ENCODE assay signal across 20 cellular contexts in genomic region chr4:69936566-69936965, GRCh38. TPM values are rescaled to one million over a fixed set of nuclear protein-coding genes. Genes with fewer than 3 reads are reported as not detected.
"Had no signal": no experiment of that assay in that cellular context is flagged by ENCODE, and none has a peak within 500 bp of the region (broad histone marks: within the 10 kb centered on the region; RNA-seq: fewer than 3 reads in every experiment).

No MANE protein-coding gene starts in this region.

- H3K4me1 ChIP-seq: ascending aorta, left ventricle myocardium inferior, prostate gland, testis had no signal

- H3K4me3 ChIP-seq: ascending aorta, coronary artery, left ventricle myocardium inferior, prostate gland, testis had no signal

- DNase-seq: activated CD4-positive, alpha-beta T cell treated with anti-CD3 and anti-CD28 coated beads, Interleukin-2, amount 10 ng/mL, durations not matched to agents 24 days and 14 days; activated CD8-positive, alpha-beta T cell treated with anti-CD3 and anti-CD28 coated beads for 36 hours; activated naive CD4-positive, alpha-beta T cell treated with anti-CD3 and anti-CD28 coated beads for 36 hours; activated T-cell treated with anti-CD3 and anti-CD28 coated beads, Interleukin-2, amount 50 U/mL, for 4 hours; central memory CD4-positive, alpha-beta T cell; left ventricle myocardium inferior; mammary epithelial cell; right cardiac atrium; stimulated activated CD4-positive, alpha-beta T cell treated with anti-CD3 and anti-CD28 coated beads, Interleukin-4, amount 100 ng/mL, for 24 hours; testis had no signal

- H3K27me3 ChIP-seq: ascending aorta, testis had no signal

- H3K36me3 ChIP-seq: ascending aorta, left ventricle myocardium inferior, prostate gland had no signal

- FAIRE-seq: endometrium had no signal

- H3K9me3 ChIP-seq: ascending aorta, left ventricle myocardium inferior, prostate gland, testis had no signal

- H3K27ac ChIP-seq: ascending aorta, coronary artery, left ventricle myocardium inferior, prostate gland, testis had no signal

RNA-seq across cellular contexts. Expression of gene CSN1S1, which starts 5.7 kb away (rescaled TPM):
- total RNA-seq: activated CD4-positive, alpha-beta T cell treated with anti-CD3 and anti-CD28 coated beads, Interleukin-2, amount 10 ng/mL, durations not matched to agents 24 days and 14 days; activated CD8-positive, alpha-beta T cell treated with anti-CD3 and anti-CD28 coated beads for 36 hours; activated naive CD4-positive, alpha-beta T cell treated with anti-CD3 and anti-CD28 coated beads for 36 hours; activated T-cell treated with anti-CD3 and anti-CD28 coated beads, Interleukin-2, amount 50 U/mL, for 4 hours; ascending aorta; esophagus mucosa; kidney epithelial cell; left ventricle myocardium inferior; mammary epithelial cell; mononuclear cell; neural crest cell; osteoblast; right cardiac atrium had no signal
- polyA plus RNA-seq: mammary epithelial cell, right cardiac atrium had no signal

RNA-seq across cellular contexts. Expression of gene CSN2, which starts 29.0 kb away (rescaled TPM):
- total RNA-seq: activated CD4-positive, alpha-beta T cell treated with anti-CD3 and anti-CD28 coated beads, Interleukin-2, amount 10 ng/mL, durations not matched to agents 24 days and 14 days; activated CD8-positive, alpha-beta T cell treated with anti-CD3 and anti-CD28 coated beads for 36 hours; activated naive CD4-positive, alpha-beta T cell treated with anti-CD3 and anti-CD28 coated beads for 36 hours; activated T-cell treated with anti-CD3 and anti-CD28 coated beads, Interleukin-2, amount 50 U/mL, for 4 hours; ascending aorta; esophagus mucosa; frontal cortex; kidney epithelial cell; left ventricle myocardium inferior; mammary epithelial cell; mononuclear cell; neural crest cell; osteoblast; prostate gland; right cardiac atrium; testis had no signal
- polyA plus RNA-seq: mammary epithelial cell, right cardiac atrium had no signal

RNA-seq across cellular contexts. Expression of gene STATH, which starts 59.2 kb away (rescaled TPM):
- total RNA-seq: activated CD4-positive, alpha-beta T cell treated with anti-CD3 and anti-CD28 coated beads, Interleukin-2, amount 10 ng/mL, durations not matched to agents 24 days and 14 days; activated CD8-positive, alpha-beta T cell treated with anti-CD3 and anti-CD28 coated beads for 36 hours; activated naive CD4-positive, alpha-beta T cell treated with anti-CD3 and anti-CD28 coated beads for 36 hours; activated T-cell treated with anti-CD3 and anti-CD28 coated beads, Interleukin-2, amount 50 U/mL, for 4 hours; ascending aorta; esophagus mucosa; frontal cortex; kidney epithelial cell; left ventricle myocardium inferior; mammary epithelial cell; mononuclear cell; neural crest cell; osteoblast; prostate gland; right cardiac atrium; testis had no signal
- polyA plus RNA-seq: mammary epithelial cell, right cardiac atrium had no signal
